11 cellular contexts compared by ENCODE assay signal in the genomic region with DNA sequence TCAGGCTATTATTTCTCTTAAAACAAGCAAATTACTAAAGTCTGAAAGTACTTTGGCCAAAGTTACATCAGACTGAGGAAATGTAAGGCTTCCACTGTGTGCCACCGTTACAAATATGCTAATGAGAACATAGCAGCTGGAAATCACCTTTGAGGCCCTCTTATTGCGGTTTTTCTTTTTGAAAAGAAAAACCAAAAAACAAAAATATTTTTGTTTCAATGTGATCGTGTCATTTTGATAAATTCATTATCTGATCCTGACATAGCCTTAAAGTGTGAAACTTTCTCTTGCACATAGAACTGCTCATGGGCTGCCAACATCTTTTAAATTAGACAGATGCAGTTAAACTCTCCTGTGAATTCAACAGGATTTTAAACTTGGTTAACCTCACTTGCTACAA. TPM values are rescaled to one million over a fixed set of nuclear protein-coding genes. Genes with fewer than 3 reads are reported as not detected.
DNase-seq lines count a peak whose midpoint lies in the region; ATAC-seq and TF ChIP-seq lines count a peak whose summit lies in the region.
"Had no signal": no experiment of that assay in that cellular context is flagged by ENCODE, and none has a peak within 500 bp of the region (broad histone marks: within the 10 kb centered on the region; RNA-seq: fewer than 3 reads in every experiment).

No MANE protein-coding gene starts in this region.

- CTCF ChIA-PET in activated naive CD4-positive, alpha-beta T cell treated with anti-CD3 and anti-CD28 coated beads for 36 hours (lab: Charles Lee): interaction anchor here (1.2 to 2.5 kb wide), 2 partner anchors 12 to 56 kb away, joined by 4 to 14 read pairs; no protein-coding TSS in a partner anchor
- CTCF ChIA-PET in OCI-LY7 (lab: Charles Lee; ENCODE audit: unreplicated experiment): no interaction called here

- POLR2A ChIA-PET in OCI-LY7 (lab: Charles Lee): interaction anchor here (1.3 to 4.6 kb wide), 10 partner anchors 8 to 52 kb away, joined by 3 to 37 read pairs (median 6); a partner anchor contains a TSS

- peaks cover 10% of the 10 kb centered on the region for H3K9me3 ChIP-seq in OCI-LY7 (ENCODE audit: low read length)

- peaks cover 47% of the 10 kb centered on the region for H3K4me1 Mint-ChIP-seq in activated naive CD4-positive, alpha-beta T cell treated with anti-CD3 and anti-CD28 coated beads for 36 hours (ENCODE audit: low read depth)
- peaks cover 57% of the 10 kb centered on the region for H3K4me1 Mint-ChIP-seq in stimulated activated memory B cell treated with anti-CD40 and anti-IgM and Interleukin-4, amounts not matched to agents 10 μg/mL and 1 μg/mL and 100 μg/mL, for 72 hours

- peaks cover 22% of the 10 kb centered on the region for H3K36me3 ChIP-seq in OCI-LY7 (ENCODE audit: insufficient read depth, low read length)

- no peaks in the 10 kb centered on the region for H3K9me2 ChIP-seq in OCI-LY7 (ENCODE audit: insufficient read depth, low read length)

- peaks cover 8% of the 10 kb centered on the region for H4K20me1 ChIP-seq in OCI-LY7 (ENCODE audit: insufficient read depth, low read length)

- no peak for TF ChIP-seq CTCF in OCI-LY7 (conservative IDR thresholded peaks at IDR 0.05; ENCODE audit: low read length)

- DNase-seq in activated naive CD4-positive, alpha-beta T cell treated with anti-CD3 and anti-CD28 coated beads for 36 hours: peak; percentile 59
- DNase-seq in activated naive CD4-positive, alpha-beta T cell (lab: John Stamatoyannopoulos, UW): no peak
- DNase-seq in OCI-LY7 (ENCODE audit: low spot score) (peak; percentile 85), NOMO-1 treated with DMSO at 0.1 percent for 48 hours (lab: John Stamatoyannopoulos, UW; ENCODE audit: unreplicated experiment) (no peak), SK-N-DZ (ENCODE audit: low spot score) (no peak), NCI-H1694 (lab: John Stamatoyannopoulos, UW) (no peak)
- DNase-seq: anterior cingulate cortex, NCI-H1105, nephron progenitor cell had no signal

- no TSS peak for BruUV-seq in OCI-LY7 (replicated peaks; lab: Mats Ljungman, UMichigan)

- intact Hi-C loops in activated naive CD4-positive, alpha-beta T cell treated with anti-CD3 and anti-CD28 coated beads for 36 hours (cut with micrococcal nuclease): loop anchor here (1.0 to 10.0 kb wide), 6 partner anchors 9 to 1476 kb away; a partner anchor contains a TSS
- intact Hi-C loops in OCI-LY7 (cut with micrococcal nuclease; ENCODE audit: unreplicated experiment): no loop called here

- peak; percentile 23 for ATAC-seq in HG02870 (IDR thresholded peaks at IDR 0.05; ENCODE audit: unreplicated experiment)
- ATAC-seq in stimulated activated memory B cell treated with anti-CD40 and anti-IgM and Interleukin-4, amounts not matched to agents 10 μg/mL and 1 μg/mL and 100 μg/mL, for 72 hours: no peak

- H2AFZ ChIP-seq in OCI-LY7 (ENCODE audit: low read length): peak overlapping the region; percentile 96

- H3K9me3 Mint-ChIP-seq in activated naive CD4-positive, alpha-beta T cell treated with anti-CD3 and anti-CD28 coated beads for 36 hours: no peaks in the 10 kb centered on the region
- no peaks in the 10 kb centered on the region for H3K9me3 Mint-ChIP-seq in stimulated activated memory B cell treated with anti-CD40 and anti-IgM and Interleukin-4, amounts not matched to agents 10 μg/mL and 1 μg/mL and 100 μg/mL, for 72 hours

- peaks cover 27% of the 10 kb centered on the region for H3K36me3 Mint-ChIP-seq in activated naive CD4-positive, alpha-beta T cell treated with anti-CD3 and anti-CD28 coated beads for 36 hours (ENCODE audit: low read depth)
- no peaks in the 10 kb centered on the region for H3K36me3 Mint-ChIP-seq in stimulated activated memory B cell treated with anti-CD40 and anti-IgM and Interleukin-4, amounts not matched to agents 10 μg/mL and 1 μg/mL and 100 μg/mL, for 72 hours

- peak overlapping the region; percentile 96 for H3K4me3 ChIP-seq in OCI-LY7 (ENCODE audit: low read depth, low read length, poor library complexity, severe bottlenecking)

- H3K27me3 Mint-ChIP-seq in activated naive CD4-positive, alpha-beta T cell treated with anti-CD3 and anti-CD28 coated beads for 36 hours (ENCODE audit: low read depth): no peaks in the 10 kb centered on the region
- H3K27me3 Mint-ChIP-seq in stimulated activated memory B cell treated with anti-CD40 and anti-IgM and Interleukin-4, amounts not matched to agents 10 μg/mL and 1 μg/mL and 100 μg/mL, for 72 hours: no peaks in the 10 kb centered on the region

- peak overlapping the region; percentile 94 for H3K27ac ChIP-seq in OCI-LY7 (ENCODE audit: low read depth, low read length, poor library complexity, severe bottlenecking)

- peak overlapping the region; percentile 48 for H3K4me3 Mint-ChIP-seq in activated naive CD4-positive, alpha-beta T cell treated with anti-CD3 and anti-CD28 coated beads for 36 hours
- peak overlapping the region; percentile 17 for H3K4me3 Mint-ChIP-seq in stimulated activated memory B cell treated with anti-CD40 and anti-IgM and Interleukin-4, amounts not matched to agents 10 μg/mL and 1 μg/mL and 100 μg/mL, for 72 hours
- H3K4me3 Mint-ChIP-seq: nephron progenitor cell had no signal

- peaks cover 41% of the 10 kb centered on the region for H3K79me2 ChIP-seq in OCI-LY7 (ENCODE audit: insufficient read depth, low read depth, low read length)

- peaks cover 53% of the 10 kb centered on the region for H3K4me1 ChIP-seq in OCI-LY7 (ENCODE audit: insufficient read depth, low read length, poor library complexity, severe bottlenecking)

- H3K27ac Mint-ChIP-seq in activated naive CD4-positive, alpha-beta T cell treated with anti-CD3 and anti-CD28 coated beads for 36 hours: peak overlapping the region; percentile 92
- H3K27ac Mint-ChIP-seq in stimulated activated memory B cell treated with anti-CD40 and anti-IgM and Interleukin-4, amounts not matched to agents 10 μg/mL and 1 μg/mL and 100 μg/mL, for 72 hours: peak overlapping the region; percentile 87
- H3K27ac Mint-ChIP-seq: nephron progenitor cell had no signal

- H3K4me2 ChIP-seq in OCI-LY7 (ENCODE audit: low read length): peak overlapping the region; percentile 74

RNA-seq across cellular contexts. Expression of a gene that starts 2.8 kb away (rescaled TPM):
- 10 to 100 TPM; 60.4 to 65.4 TPM for total RNA-seq in activated naive CD4-positive, alpha-beta T cell treated with anti-CD3 and anti-CD28 coated beads for 36 hours
- total RNA-seq in OCI-LY7 (2014; rRNA removed; shearing (Covaris generic)): 82.9 and 84.0 TPM in 2 replicates
- total RNA-seq in OCI-LY7 (2022): 70.0 and 93.6 TPM in 2 replicates
- polyA plus RNA-seq in SK-N-DZ (2014; cell fraction: cytosol; rRNA removed): 7.9 and 12.0 TPM in 2 replicates
- polyA plus RNA-seq in SK-N-DZ (2014; cell fraction: nucleus; rRNA removed): 6.2 and 7.2 TPM in 2 replicates

RNA-seq across cellular contexts. Expression of a gene that starts 8.7 kb away (rescaled TPM):
- total RNA-seq in activated naive CD4-positive, alpha-beta T cell treated with anti-CD3 and anti-CD28 coated beads for 36 hours: 10 to 100 TPM; 38.8 to 39.9 TPM
- 22.5 and 33.7 TPM in 2 replicates for total RNA-seq in OCI-LY7 (2014; rRNA removed; shearing (Covaris generic))
- total RNA-seq in OCI-LY7 (2022): 51.1 and 73.0 TPM in 2 replicates
- 0.93 and 4.7 TPM in 2 replicates for polyA plus RNA-seq in SK-N-DZ (2014; cell fraction: cytosol; rRNA removed)
- polyA plus RNA-seq in SK-N-DZ (2014; cell fraction: nucleus; rRNA removed): 0.64 and 1.8 TPM in 2 replicates

RNA-seq across cellular contexts. Expression of a gene that starts 56.9 kb away (rescaled TPM):
- total RNA-seq in activated naive CD4-positive, alpha-beta T cell treated with anti-CD3 and anti-CD28 coated beads for 36 hours: 10 to 100 TPM; 14.7 to 15.2 TPM
- 18.2 and 24.9 TPM in 2 replicates for total RNA-seq in OCI-LY7 (2014; rRNA removed; shearing (Covaris generic))
- 39.2 and 44.5 TPM in 2 replicates for total RNA-seq in OCI-LY7 (2022)
- 32.9 and 35.0 TPM in 2 replicates for polyA plus RNA-seq in SK-N-DZ (2014; cell fraction: cytosol; rRNA removed)
- polyA plus RNA-seq in SK-N-DZ (2014; cell fraction: nucleus; rRNA removed): 27.6 and 42.1 TPM in 2 replicates

Comparison
In these comparisons a context has a peak if more than half of its experiments do, and no peak if none do; other contexts are left out.
1. DNase-seq: peak in activated naive CD4-positive, alpha-beta T cell treated with anti-CD3 and anti-CD28 coated beads for 36 hours (single experiment) and OCI-LY7 (single experiment); none in activated naive CD4-positive, alpha-beta T cell (0 of 4), NOMO-1 treated with DMSO at 0.1 percent for 48 hours (single experiment), SK-N-DZ (single experiment) and NCI-H1694 (single experiment).